Comparison of ENCODE assay signal across 26 cellular contexts in genomic region chr16:74053784-74054306, GRCh38.
DNase-seq lines count a peak whose midpoint lies in the region; ATAC-seq and TF ChIP-seq lines count a peak whose summit lies in the region.
"Had no signal": no experiment of that assay in that cellular context is flagged by ENCODE, and none has a peak within 500 bp of the region (broad histone marks: within the 10 kb centered on the region; RNA-seq: fewer than 3 reads in every experiment).

No MANE protein-coding gene starts in this region.

- DNase-seq in Right ventricle myocardium superior (no peak), left cardiac atrium (no peak), GM23338 (ENCODE audit: low spot score) (no peak), hepatocyte (ENCODE audit: low spot score) (no peak), sciatic nerve (ENCODE audit: low spot score) (no peak), sigmoid colon (no peak), prostate gland (ENCODE audit: low spot score) (no peak)
- no peak for DNase-seq in NK-92 treated with Interleukin-12 subunit alpha and Interleukin-12 subunit beta, amount 100 ng/mL, for 24 hours (lab: John Stamatoyannopoulos, UW)
- DNase-seq: Caco-2; CD8-positive, alpha-beta T cell; DMS 273 treated with DMSO at 0.1 percent for 48 hours; DMS79; GF-D8; HCEC 1CT; Karpas-422; NCI-H1092 treated with DMSO at 0.1 percent for 48 hours; NCI-H1436 treated with DMSO at 0.1 percent for 48 hours; NCI-H187 treated with DMSO at 0.1 percent for 48 hours; NCI-H2107; NCI-H446 treated with DMSO at 0.1 percent for 48 hours; NCI-H526; SIG-M5 had no signal

- H3K4me1 ChIP-seq in GM23338 (ENCODE audit: insufficient read depth) (no peaks in the 10 kb centered on the region), hepatocyte (ENCODE audit: insufficient read depth) (no peaks in the 10 kb centered on the region), sigmoid colon (no peaks in the 10 kb centered on the region), prostate gland (replicated peaks) (no peaks in the 10 kb centered on the region)
- H3K4me1 ChIP-seq: Caco-2 had no signal

- no peaks in the 10 kb centered on the region for H3K36me3 ChIP-seq in GM23338 (ENCODE audit: insufficient read depth)
- no peaks in the 10 kb centered on the region for H3K36me3 ChIP-seq in hepatocyte (replicated peaks; ENCODE audit: insufficient read depth, low read depth)
- no peaks in the 10 kb centered on the region for H3K36me3 ChIP-seq in sigmoid colon
- no peaks in the 10 kb centered on the region for H3K36me3 ChIP-seq in prostate gland

- peaks cover 35% of the 10 kb centered on the region for H3K9me3 Mint-ChIP-seq in GM23338

- WGBS in hepatocyte (ENCODE audit: low lambda C conversion rate, missing lambda C conversion rate) = 74% methylated on average over 5 of the region's 5 CpGs
- 65 to 85% methylated on average over 5 of the region's 5 CpGs for WGBS in sigmoid colon, 2 donors
- WGBS in prostate gland = 39% methylated on average over 5 of the region's 5 CpGs

- H3K36me3 Mint-ChIP-seq in GM23338 (ENCODE audit: low read depth) = peaks cover 25% of the 10 kb centered on the region
- H3K36me3 Mint-ChIP-seq: CD8-positive, alpha-beta T cell had no signal

- intact Hi-C loops in Right ventricle myocardium superior (cut with DNase I) = no loop called here
- intact Hi-C loops in left cardiac atrium (cut with DNase I) = no loop called here
- intact Hi-C loops in sciatic nerve (cut with DNase I) = no loop called here
- intact Hi-C loops in sigmoid colon (cut with DNase I) = no loop called here
- intact Hi-C loops in prostate gland (cut with DNase I) = no loop called here

- H2AFZ ChIP-seq in GM23338 = peak overlapping the region; percentile 59; the same call in 1 of the 2 replicates
- H2AFZ ChIP-seq in hepatocyte = no peak overlapping the region

- H4K20me1 ChIP-seq in GM23338 (replicated peaks; ENCODE audit: insufficient read depth) = no peaks in the 10 kb centered on the region
- no peaks in the 10 kb centered on the region for H4K20me1 ChIP-seq in hepatocyte (ENCODE audit: insufficient read depth, poor library complexity, severe bottlenecking)

- H3K27me3 Mint-ChIP-seq in GM23338 (ENCODE audit: insufficient read depth, low read depth, poor library complexity) = no peaks in the 10 kb centered on the region

- H3K79me2 ChIP-seq in GM23338 (replicated peaks; ENCODE audit: insufficient read depth) (no peaks in the 10 kb centered on the region), hepatocyte (no peaks in the 10 kb centered on the region)

- H3K4me3 ChIP-seq in GM23338 (no peak overlapping the region), hepatocyte (no peak overlapping the region), sigmoid colon (no peak overlapping the region), prostate gland (no peak overlapping the region)
- H3K4me3 ChIP-seq: SK-N-MC had no signal

- H3K27ac ChIP-seq in GM23338 (ENCODE audit: low read depth) (no peak overlapping the region), hepatocyte (no peak overlapping the region), sigmoid colon (no peak overlapping the region), prostate gland (no peak overlapping the region)
- H3K27ac ChIP-seq: C4-2B, RWPE1, SK-N-MC had no signal

- H3K9me3 ChIP-seq in hepatocyte (ENCODE audit: low read depth) (no peaks in the 10 kb centered on the region), sigmoid colon (no peaks in the 10 kb centered on the region), prostate gland (no peaks in the 10 kb centered on the region)

- no peaks in the 10 kb centered on the region for H3K9me2 ChIP-seq in GM23338 (ENCODE audit: insufficient read depth)
- H3K9me2 ChIP-seq in hepatocyte (replicated peaks; ENCODE audit: insufficient read depth) = no peaks in the 10 kb centered on the region

- no peak for TF ChIP-seq POLR2A in sigmoid colon (IDR thresholded peaks at IDR 0.05)
- TF ChIP-seq POLR2A in prostate gland (IDR thresholded peaks at IDR 0.05) = no peak

- H3K27me3 ChIP-seq in GM23338 (ENCODE audit: insufficient read depth) (no peaks in the 10 kb centered on the region), hepatocyte (no peaks in the 10 kb centered on the region), sigmoid colon (no peaks in the 10 kb centered on the region), prostate gland (replicated peaks; ENCODE audit: insufficient read depth) (no peaks in the 10 kb centered on the region)

- no peak for TF ChIP-seq EP300 in sigmoid colon (IDR thresholded peaks at IDR 0.05)

- H3K4me3 Mint-ChIP-seq in GM23338 = no peak overlapping the region
- H3K4me3 Mint-ChIP-seq: CD8-positive, alpha-beta T cell had no signal

- no peak overlapping the region for H3K4me2 ChIP-seq in GM23338
- peak overlapping the region; percentile 41 for H3K4me2 ChIP-seq in hepatocyte

- H3K27ac Mint-ChIP-seq in GM23338 = no peak overlapping the region
- H3K27ac Mint-ChIP-seq: CD8-positive, alpha-beta T cell had no signal

- no peaks in the 10 kb centered on the region for H3F3A ChIP-seq in GM23338 (replicated peaks; ENCODE audit: low read depth)

- ATAC-seq in Right ventricle myocardium superior (ENCODE audit: poor library complexity) = peak; percentile 48
- ATAC-seq in left cardiac atrium = no peak
- ATAC-seq in GM23338 = no peak
- ATAC-seq in sciatic nerve = peak; percentile 71
- ATAC-seq: CD8-positive, alpha-beta T cell; Panc1 had no signal

- TF ChIP-seq CTCF in GM23338 (conservative IDR thresholded peaks at IDR 0.05; ENCODE audit: low read depth in 2 of 2) (no peak), hepatocyte (IDR thresholded peaks at IDR 0.05; ENCODE audit: poor library complexity) (no peak), sigmoid colon (IDR thresholded peaks at IDR 0.05) (no peak), prostate gland (IDR thresholded peaks at IDR 0.05) (no peak)

- H3K4me1 Mint-ChIP-seq in GM23338 = no peaks in the 10 kb centered on the region

TF ChIP-seq in GM23338, 12 proteins besides CTCF, POLR2A, EP300 and RAD21:
- TF ChIP-seq CREB1 (CRISPR knock-in tag; IDR thresholded peaks at IDR 0.05; ENCODE audit: low read depth) (no peak), EZH2phosphoT487 (IDR thresholded peaks at IDR 0.05; ENCODE audit: unreplicated experiment) (no peak), JUNB (IDR thresholded peaks at IDR 0.05; ENCODE audit: unreplicated experiment) (no peak), STAT1 (IDR thresholded peaks at IDR 0.05; ENCODE audit: unreplicated experiment) (no peak)

Comparison
In these comparisons a context has a peak if more than half of its experiments do, and no peak if none do; other contexts are left out.
1. ATAC-seq: peak in Right ventricle myocardium superior (single experiment) and sciatic nerve (single experiment); none in left cardiac atrium (0 of 2) and GM23338 (single experiment).